30 cellular contexts compared by ENCODE assay signal in the genomic region with DNA sequence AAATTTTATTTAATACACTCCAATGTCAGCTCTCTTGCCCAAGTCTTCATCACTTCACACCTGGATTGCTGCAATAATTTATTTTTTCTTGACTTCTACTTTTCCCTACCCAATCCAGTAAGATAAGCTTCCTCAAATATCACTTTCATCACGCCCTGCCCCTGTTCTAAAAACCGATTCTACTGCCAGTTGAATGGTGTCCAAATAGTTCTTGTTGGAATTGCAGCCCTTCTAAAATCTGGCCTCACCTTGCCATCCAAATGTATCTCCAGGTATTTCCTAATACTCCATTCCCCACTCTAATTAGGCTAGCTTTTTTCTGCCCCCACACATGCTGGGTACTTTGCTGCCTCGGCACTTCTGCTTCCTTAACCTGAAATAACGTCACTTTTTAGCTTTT.
"Had no signal": no experiment of that assay in that cellular context is flagged by ENCODE, and none has a peak within 500 bp of the region (broad histone marks: within the 10 kb centered on the region; RNA-seq: fewer than 3 reads in every experiment).

No MANE protein-coding gene starts in this region.

- H3K36me3 Mint-ChIP-seq: naive thymus-derived CD8-positive, alpha-beta T cell; natural killer cell treated with Interleukin-12 subunit alpha and Interleukin-12 subunit beta and Interleukin-15 and Interleukin-18, amount 100 ng/mL, for 72 hours; stimulated activated memory B cell treated with anti-CD40 and anti-IgM and Interleukin-4, amounts not matched to agents 10 μg/mL and 1 μg/mL and 100 μg/mL, for 72 hours had no signal

- H3K9me3 ChIP-seq: neutrophil, pancreas, psoas muscle, spleen, stomach, thoracic aorta, thyroid gland, tibial nerve, upper lobe of left lung, vagina had no signal

- H3K4me2 ChIP-seq: smooth muscle cell had no signal

- DNase-seq: naive thymus-derived CD8-positive, alpha-beta T cell; nephron progenitor cell; nucleus accumbens; pancreas; posterior cingulate gyrus; psoas muscle; right cardiac atrium; spleen; stimulated activated CD4-positive, alpha-beta T cell treated with anti-CD3 and anti-CD28 coated beads, Interleukin-12 subunit alpha, Interleukin-12 subunit beta, amount 100 ng/mL, for 4 hours; stimulated activated CD4-positive, alpha-beta T cell treated with anti-CD3 and anti-CD28 coated beads, Interleukin-1b, Interleukin-23, amount 100 ng/mL, for 48 hours; stimulated activated CD4-positive, alpha-beta T cell treated with anti-CD3 and anti-CD28 coated beads, Interleukin-4, amount 100 ng/mL, for 1 hour; stimulated activated CD4-positive, alpha-beta T cell treated with anti-CD3 and anti-CD28 coated beads, Interleukin-4, amount 100 ng/mL, for 4 hours; stimulated activated CD8-positive, alpha-beta memory T cell treated with anti-CD3 and anti-CD28 coated beads, Interleukin-4, amount 100 ng/mL, for 48 hours; stimulated activated naive CD4-positive, alpha-beta T cell; stimulated activated naive CD8-positive, alpha-beta T cell treated with anti-CD3 and anti-CD28 coated beads, Interleukin-15, Interleukin-2, amounts not matched to agents 100 U/mL and 50 U/mL, for 24 hours; stomach; thyroid gland; trophoblast cell; upper lobe of left lung had no signal

- H3K4me1 ChIP-seq: pancreas, psoas muscle, spleen, stomach, thyroid gland, tibial nerve, upper lobe of left lung, vagina had no signal

- H3K27me3 ChIP-seq: neutrophil, pancreas, spleen, stomach, thyroid gland, tibial nerve, upper lobe of left lung, vagina had no signal

- ATAC-seq: naive thymus-derived CD8-positive, alpha-beta T cell; natural killer cell treated with Interleukin-12 subunit alpha and Interleukin-12 subunit beta and Interleukin-15 and Interleukin-18, amount 100 ng/mL, for 72 hours; pancreas; psoas muscle; right cardiac atrium; sciatic nerve; stimulated activated memory B cell treated with anti-CD40 and anti-IgM and Interleukin-4, amounts not matched to agents 10 μg/mL and 1 μg/mL and 100 μg/mL, for 72 hours; stimulated activated naive CD8-positive, alpha-beta T cell treated with anti-CD3 and anti-CD28 coated beads, Interleukin-15, Interleukin-2, amounts not matched to agents 100 U/mL and 50 U/mL, for 24 hours had no signal

- H3K4me3 Mint-ChIP-seq: naive thymus-derived CD8-positive, alpha-beta T cell; natural killer cell treated with Interleukin-12 subunit alpha and Interleukin-12 subunit beta and Interleukin-15 and Interleukin-18, amount 100 ng/mL, for 72 hours; nephron progenitor cell; neural crest cell; stimulated activated memory B cell treated with anti-CD40 and anti-IgM and Interleukin-4, amounts not matched to agents 10 μg/mL and 1 μg/mL and 100 μg/mL, for 72 hours had no signal

- H3K27ac Mint-ChIP-seq: naive thymus-derived CD8-positive, alpha-beta T cell; natural killer cell treated with Interleukin-12 subunit alpha and Interleukin-12 subunit beta and Interleukin-15 and Interleukin-18, amount 100 ng/mL, for 72 hours; nephron progenitor cell; progenitor cell of endocrine pancreas; stimulated activated memory B cell treated with anti-CD40 and anti-IgM and Interleukin-4, amounts not matched to agents 10 μg/mL and 1 μg/mL and 100 μg/mL, for 72 hours had no signal

- H3K27me3 Mint-ChIP-seq: natural killer cell treated with Interleukin-12 subunit alpha and Interleukin-12 subunit beta and Interleukin-15 and Interleukin-18, amount 100 ng/mL, for 72 hours; progenitor cell of endocrine pancreas had no signal

- H3K36me3 ChIP-seq: neutrophil, pancreas, spleen, stomach, thoracic aorta, thyroid gland, tibial nerve, upper lobe of left lung, vagina had no signal

- H3K9me3 Mint-ChIP-seq: neural crest cell; stimulated activated memory B cell treated with anti-CD40 and anti-IgM and Interleukin-4, amounts not matched to agents 10 μg/mL and 1 μg/mL and 100 μg/mL, for 72 hours had no signal

- H3K4me1 Mint-ChIP-seq: naive thymus-derived CD8-positive, alpha-beta T cell; nephron progenitor cell; stimulated activated memory B cell treated with anti-CD40 and anti-IgM and Interleukin-4, amounts not matched to agents 10 μg/mL and 1 μg/mL and 100 μg/mL, for 72 hours had no signal

- H3K4me3 ChIP-seq: pancreas, psoas muscle, skin epidermis, smooth muscle cell, spleen, stomach, thoracic aorta, thyroid gland, tibial nerve, upper lobe of left lung, vagina had no signal

- H3K27ac ChIP-seq: neutrophil, pancreas, psoas muscle, skin epidermis, spleen, stomach, thoracic aorta, thyroid gland, tibial nerve, upper lobe of left lung, vagina had no signal
